Comparison of ENCODE assay signal across 9 cellular contexts in the genomic region with DNA sequence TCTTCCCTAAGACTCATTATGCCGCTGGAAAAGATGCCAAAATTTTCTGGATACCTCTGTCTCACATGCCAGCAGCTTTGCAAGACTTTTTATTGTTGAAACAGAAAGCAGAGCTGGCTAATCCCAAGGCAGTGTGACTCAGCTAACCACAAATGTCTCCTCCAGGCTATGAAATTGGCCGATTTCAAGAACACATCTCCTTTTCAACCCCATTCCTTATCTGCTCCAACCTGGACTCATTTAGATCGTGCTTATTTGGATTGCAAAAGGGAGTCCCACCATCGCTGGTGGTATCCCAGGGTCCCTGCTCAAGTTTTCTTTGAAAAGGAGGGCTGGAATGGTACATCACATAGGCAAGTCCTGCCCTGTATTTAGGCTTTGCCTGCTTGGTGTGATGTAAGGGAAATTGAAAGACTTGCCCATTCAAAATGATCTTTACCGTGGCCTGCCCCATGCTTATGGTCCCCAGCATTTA.
DNase-seq lines count a peak whose midpoint lies in the region; ATAC-seq and TF ChIP-seq lines count a peak whose summit lies in the region.
"Had no signal": no experiment of that assay in that cellular context is flagged by ENCODE, and none has a peak within 500 bp of the region (broad histone marks: within the 10 kb centered on the region; RNA-seq: fewer than 3 reads in every experiment).

No MANE protein-coding gene starts in this region.

- H3K9me3 Mint-ChIP-seq in T-helper 2 cell treated with Interferon-gamma antibody and Interleukin-4, amounts not matched to agents 5 μg/mL and 100 μg/mL, for 36 hours: no peaks in the 10 kb centered on the region
- H3K9me3 Mint-ChIP-seq in stimulated activated memory B cell treated with anti-CD40 and anti-IgM and Interleukin-4, amounts not matched to agents 10 μg/mL and 1 μg/mL and 100 μg/mL, for 72 hours: peaks cover 3% of the 10 kb centered on the region

- ATAC-seq in HG02623 (IDR thresholded peaks at IDR 0.05; ENCODE audit: unreplicated experiment): peak; percentile 47
- ATAC-seq in stimulated activated memory B cell treated with anti-CD40 and anti-IgM and Interleukin-4, amounts not matched to agents 10 μg/mL and 1 μg/mL and 100 μg/mL, for 72 hours: no peak

- H3K27ac Mint-ChIP-seq in T-helper 2 cell treated with Interferon-gamma antibody and Interleukin-4, amounts not matched to agents 5 μg/mL and 100 μg/mL, for 36 hours: peak overlapping the region; percentile 15
- H3K27ac Mint-ChIP-seq in stimulated activated memory B cell treated with anti-CD40 and anti-IgM and Interleukin-4, amounts not matched to agents 10 μg/mL and 1 μg/mL and 100 μg/mL, for 72 hours: no peak overlapping the region

- no peak for TF ChIP-seq CTCF in AG09319 (IDR thresholded peaks at IDR 0.05; ENCODE audit: low read depth, low read length)

- peaks cover 3% of the 10 kb centered on the region for H3K36me3 Mint-ChIP-seq in T-helper 2 cell treated with Interferon-gamma antibody and Interleukin-4, amounts not matched to agents 5 μg/mL and 100 μg/mL, for 36 hours (ENCODE audit: low read depth)
- no peaks in the 10 kb centered on the region for H3K36me3 Mint-ChIP-seq in stimulated activated memory B cell treated with anti-CD40 and anti-IgM and Interleukin-4, amounts not matched to agents 10 μg/mL and 1 μg/mL and 100 μg/mL, for 72 hours

- no peaks in the 10 kb centered on the region for H3K27me3 Mint-ChIP-seq in T-helper 2 cell treated with Interferon-gamma antibody and Interleukin-4, amounts not matched to agents 5 μg/mL and 100 μg/mL, for 36 hours (ENCODE audit: low read depth)
- no peaks in the 10 kb centered on the region for H3K27me3 Mint-ChIP-seq in stimulated activated memory B cell treated with anti-CD40 and anti-IgM and Interleukin-4, amounts not matched to agents 10 μg/mL and 1 μg/mL and 100 μg/mL, for 72 hours

- H3K4me1 Mint-ChIP-seq in T-helper 2 cell treated with Interferon-gamma antibody and Interleukin-4, amounts not matched to agents 5 μg/mL and 100 μg/mL, for 36 hours (ENCODE audit: low read depth): peaks cover 19% of the 10 kb centered on the region
- peaks cover 5% of the 10 kb centered on the region for H3K4me1 Mint-ChIP-seq in stimulated activated memory B cell treated with anti-CD40 and anti-IgM and Interleukin-4, amounts not matched to agents 10 μg/mL and 1 μg/mL and 100 μg/mL, for 72 hours

- DNase-seq in AG09319 (ENCODE audit: extremely low read depth, low read depth) (peak; percentile 46), glomerular visceral epithelial cell (ENCODE audit: extremely low spot score) (peak; percentile 89), NCI-H69 (lab: John Stamatoyannopoulos, UW) (no peak), KG1 (lab: John Stamatoyannopoulos, UW) (no peak)
- DNase-seq in T-helper 2 cell treated with Interferon-gamma antibody and Interleukin-4, amounts not matched to agents 5 μg/mL and 100 μg/mL, for 36 hours (ENCODE audit: low spot score): peak; percentile 46
- DNase-seq in stimulated activated CD4-positive, alpha-beta T cell treated with anti-CD3 and anti-CD28 coated beads, Interleukin-4, amount 100 ng/mL, for 4 hours: no peak
- DNase-seq: NCI-H524 treated with DMSO at 0.1 percent for 48 hours had no signal

- H3K4me3 Mint-ChIP-seq in T-helper 2 cell treated with Interferon-gamma antibody and Interleukin-4, amounts not matched to agents 5 μg/mL and 100 μg/mL, for 36 hours: peak overlapping the region; percentile 52
- no peak overlapping the region for H3K4me3 Mint-ChIP-seq in stimulated activated memory B cell treated with anti-CD40 and anti-IgM and Interleukin-4, amounts not matched to agents 10 μg/mL and 1 μg/mL and 100 μg/mL, for 72 hours

Comparison
In these comparisons a context has a peak if more than half of its experiments do, and no peak if none do; other contexts are left out.
1. DNase-seq: peak in AG09319 (single experiment), T-helper 2 cell treated with Interferon-gamma antibody and Interleukin-4, amounts not matched to agents 5 μg/mL and 100 μg/mL, for 36 hours (single experiment) and glomerular visceral epithelial cell (single experiment); none in NCI-H69 (single experiment), stimulated activated CD4-positive, alpha-beta T cell treated with anti-CD3 and anti-CD28 coated beads, Interleukin-4, amount 100 ng/mL, for 4 hours (0 of 2) and KG1 (single experiment).